Comparison of ENCODE assay signal across 16 cellular contexts in genomic region chr7:11750191-11750590, GRCh38.
A peak's percentile ranks its signal among the peaks of the same experiment; 100 is the strongest.
DNase-seq lines count a peak whose midpoint lies in the region; ATAC-seq and TF ChIP-seq lines count a peak whose summit lies in the region.
"Had no signal": no experiment of that assay in that cellular context is flagged by ENCODE, and none has a peak within 500 bp of the region (broad histone marks: within the 10 kb centered on the region; RNA-seq: fewer than 3 reads in every experiment).

No MANE protein-coding gene starts in this region.

- POLR2A ChIA-PET in Panc1 (lab: Charles Lee), result no interaction called here

- DNase-seq in SKM-1 treated with dmso at 0.1 percent for 144 hours (lab: John Stamatoyannopoulos, UW; ENCODE audit: unreplicated experiment) (peak; percentile 18), SKM-1 (lab: John Stamatoyannopoulos, UW; ENCODE audit: unreplicated experiment) (no peak), NOMO-1 treated with DMSO at 0.1 percent for 48 hours (lab: John Stamatoyannopoulos, UW; ENCODE audit: unreplicated experiment) (peak; percentile 83), Panc1 (ENCODE audit: low read depth, low spot score) (no peak), DMS53 treated with DMSO at 0.1 percent for 48 hours (lab: John Stamatoyannopoulos, UW; ENCODE audit: unreplicated experiment) (no peak), medulla oblongata (ENCODE audit: extremely low spot score) (no peak), Peyer's patch (no peak)
- DNase-seq: 8988T; ACHN; Calu3; CD4-positive, alpha-beta T cell; DMS 273 treated with DMSO at 0.1 percent for 48 hours; DMS79 had no signal

- CTCF ChIA-PET in Panc1 (lab: Charles Lee), result no interaction called here

- H3K27ac ChIP-seq in Panc1 (ENCODE audit: low read length) (peak overlapping the region; percentile 95), Peyer's patch (no peak overlapping the region)
- H3K27ac ChIP-seq: BLaER1 treated with 17β-estradiol and CSF1 and Interleukin-3, amounts not matched to agents 10 nM and 100 nM had no signal

- no TSS peak for BruUV-seq in Panc1 (replicated peaks; lab: Mats Ljungman, UMichigan)

- intact Hi-C loops in Panc1 (cut with micrococcal nuclease; ENCODE audit: unreplicated experiment), result no loop called here

- in situ Hi-C loops in Panc1 (cut with HindIII; ENCODE audit: low pct_unique_long_range_greater_than_20kb, low sequenced_read_pairs), result no loop called here

- no peaks in the 10 kb centered on the region for H3K27me3 ChIP-seq in Panc1 (ENCODE audit: control insufficient read depth, insufficient read depth, low read length)
- no peaks in the 10 kb centered on the region for H3K27me3 ChIP-seq in Peyer's patch
- H3K27me3 ChIP-seq: BLaER1 treated with 17β-estradiol and CSF1 and Interleukin-3, amounts not matched to agents 10 nM and 100 nM had no signal

- TF ChIP-seq CTCF in Panc1 (IDR thresholded peaks at IDR 0.05) (no peak), Peyer's patch (IDR thresholded peaks at IDR 0.05) (no peak)

- H3K4me3 ChIP-seq in Panc1 (ENCODE audit: low read depth in 2 of 2, low read length in 2 of 2) (no peak overlapping the region), Peyer's patch (no peak overlapping the region)
- H3K4me3 ChIP-seq: BLaER1 treated with 17β-estradiol and CSF1 and Interleukin-3, amounts not matched to agents 10 nM and 100 nM; HAP-1 had no signal

- H3K4me1 ChIP-seq in Panc1 (ENCODE audit: control insufficient read depth, insufficient read depth, low read length), result peaks cover 47% of the 10 kb centered on the region
- no peaks in the 10 kb centered on the region for H3K4me1 ChIP-seq in Peyer's patch
- H3K4me1 ChIP-seq: BLaER1 treated with 17β-estradiol and CSF1 and Interleukin-3, amounts not matched to agents 10 nM and 100 nM had no signal

- no peaks in the 10 kb centered on the region; the same call in 1 of the 2 replicates for H3K36me3 ChIP-seq in Panc1 (ENCODE audit: control insufficient read depth, insufficient read depth, low read length)
- H3K36me3 ChIP-seq in Peyer's patch, result no peaks in the 10 kb centered on the region
- H3K36me3 ChIP-seq: BLaER1 treated with 17β-estradiol and CSF1 and Interleukin-3, amounts not matched to agents 10 nM and 100 nM; HAP-1 had no signal

- TF ChIP-seq POLR2A in Peyer's patch (IDR thresholded peaks at IDR 0.05), result no peak

- peaks cover 10% of the 10 kb centered on the region; the same call in 1 of the 2 replicates for H3K9me3 ChIP-seq in Panc1 (ENCODE audit: control insufficient read depth, insufficient read depth, low read depth, low read length)
- no peaks in the 10 kb centered on the region for H3K9me3 ChIP-seq in Peyer's patch
- H3K9me3 ChIP-seq: HAP-1 had no signal

- ATAC-seq in Panc1, result no peak
- ATAC-seq in GM18870 (IDR thresholded peaks at IDR 0.05; ENCODE audit: unreplicated experiment), result no peak

Comparison
In these comparisons a context has a peak if more than half of its experiments do, and no peak if none do; other contexts are left out.
1. DNase-seq: peak in SKM-1 treated with dmso at 0.1 percent for 144 hours (single experiment) and NOMO-1 treated with DMSO at 0.1 percent for 48 hours (single experiment); none in SKM-1 (single experiment), Panc1 (single experiment), DMS53 treated with DMSO at 0.1 percent for 48 hours (single experiment), medulla oblongata (single experiment) and Peyer's patch (0 of 3).